In the genomic region with DNA sequence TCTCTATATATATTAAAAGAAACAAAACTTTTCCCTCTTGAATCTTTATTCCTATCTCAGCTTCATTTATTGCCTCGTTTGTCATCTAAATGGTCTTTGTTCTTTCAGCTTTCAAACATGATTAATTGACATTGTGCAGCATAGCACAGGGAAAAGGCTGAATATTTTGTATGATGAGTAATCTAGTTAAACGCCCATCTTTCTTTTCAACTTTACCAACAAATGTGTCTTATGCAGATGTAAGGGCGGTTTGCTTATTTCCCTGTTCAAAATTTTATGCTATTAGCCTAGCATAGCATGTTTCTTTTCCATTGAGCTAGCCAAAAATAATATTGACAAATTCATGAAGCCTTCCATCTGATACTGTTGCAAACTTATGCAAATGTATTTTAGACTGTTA, we compare ENCODE assay signal across 15 cellular contexts.
A peak's percentile ranks its signal among the peaks of the same experiment; 100 is the strongest.
DNase-seq lines count a peak whose midpoint lies in the region; ATAC-seq and TF ChIP-seq lines count a peak whose summit lies in the region.
"Had no signal": no experiment of that assay in that cellular context is flagged by ENCODE, and none has a peak within 500 bp of the region (broad histone marks: within the 10 kb centered on the region; RNA-seq: fewer than 3 reads in every experiment).

No MANE protein-coding gene starts in this region.

- H3K9me3 Mint-ChIP-seq in HFFc6, result no peaks in the 10 kb centered on the region

- H3K4me3 ChIP-seq in astrocyte of the cerebellum (ENCODE audit: low read depth, low read length), result no peak overlapping the region
- no peak overlapping the region for H3K4me3 ChIP-seq in gastrocnemius medialis
- H3K4me3 ChIP-seq in psoas muscle, result no peak overlapping the region
- H3K4me3 ChIP-seq: sigmoid colon, testis had no signal

- H3K9me3 ChIP-seq in gastrocnemius medialis (no peaks in the 10 kb centered on the region), psoas muscle (no peaks in the 10 kb centered on the region)
- H3K9me3 ChIP-seq: sigmoid colon, testis had no signal

- H3K27me3 Mint-ChIP-seq in HFFc6 (ENCODE audit: insufficient read depth), result no peaks in the 10 kb centered on the region; the same call in 1 of the 2 replicates

- peak overlapping the region; percentile 73 for H3K27ac Mint-ChIP-seq in HFFc6

- no peak for TF ChIP-seq CTCF in HFFc6 (IDR thresholded peaks at IDR 0.05)
- no peak for TF ChIP-seq CTCF in astrocyte of the cerebellum (IDR thresholded peaks at IDR 0.05; ENCODE audit: low read depth, low read length, missing control alignments)
- no peak for TF ChIP-seq CTCF in gastrocnemius medialis (IDR thresholded peaks at IDR 0.05 in 4 of 5, conservative IDR thresholded peaks at IDR 0.05 in 1 of 5)
- TF ChIP-seq CTCF in psoas muscle (IDR thresholded peaks at IDR 0.05), result no peak

- peaks cover 21% of the 10 kb centered on the region for H3K36me3 Mint-ChIP-seq in HFFc6 (ENCODE audit: low read depth)

- H3K27ac ChIP-seq in gastrocnemius medialis (no peak overlapping the region), psoas muscle (no peak overlapping the region)
- H3K27ac ChIP-seq: HL-60, testis had no signal

- H3K4me1 ChIP-seq in gastrocnemius medialis (no peaks in the 10 kb centered on the region), psoas muscle (peaks cover 12% of the 10 kb centered on the region)

- no peak for ATAC-seq in gastrocnemius medialis
- no peak for ATAC-seq in psoas muscle

- peaks cover 53% of the 10 kb centered on the region for H3K4me1 Mint-ChIP-seq in HFFc6 (ENCODE audit: low read depth)

- 58 to 63% (median 59%) methylated on average over 3 of the region's 3 CpGs for WGBS in psoas muscle, 3 donors

- H3K36me3 ChIP-seq in gastrocnemius medialis (no peaks in the 10 kb centered on the region), psoas muscle (ENCODE audit: insufficient read depth in 1 of 2, low read depth in 1 of 2) (no peaks in the 10 kb centered on the region)
- H3K36me3 ChIP-seq: sigmoid colon had no signal

- H3K4me3 Mint-ChIP-seq in HFFc6, result peak overlapping the region; percentile 29; the same call in 1 of the 2 replicates

- TF ChIP-seq POLR2A in gastrocnemius medialis (IDR thresholded peaks at IDR 0.05), result no peak

- intact Hi-C loops in gastrocnemius medialis (cut with DNase I; ENCODE audit: low total_unique reads) (no loop called here), psoas muscle (cut with DNase I) (no loop called here)

- DNase-seq in A172 (ENCODE audit: low spot score) (peak; percentile 88), HFFc6 (peak; percentile 46), astrocyte of the cerebellum (ENCODE audit: low read depth) (peak; percentile 68), foreskin melanocyte (peak; percentile 75), gastrocnemius medialis (no peak), GOT3 (lab: John Stamatoyannopoulos, UW) (no peak), psoas muscle (no peak), SHP77 (lab: John Stamatoyannopoulos, UW) (no peak)
- DNase-seq: activated naive CD4-positive, alpha-beta T cell treated with Interleukin-2 at 50 U/mL for 16 hours; GDM1; NCI-H1105 treated with DMSO at 0.1 percent for 48 hours; NCI-H774; sigmoid colon; testis had no signal

- no peaks in the 10 kb centered on the region for H3K27me3 ChIP-seq in gastrocnemius medialis
- no peaks in the 10 kb centered on the region for H3K27me3 ChIP-seq in psoas muscle (ENCODE audit: insufficient read depth in 3 of 3, low read length in 2 of 3)
- H3K27me3 ChIP-seq: sigmoid colon, testis had no signal

- in situ Hi-C loops in astrocyte of the cerebellum (cut with HindIII; ENCODE audit: low sequenced_read_pairs) (no loop called here), gastrocnemius medialis (cut with MboI; ENCODE audit: low sequenced_read_pairs in 4 of 4) (no loop called here)

Comparison
In these comparisons a context has a peak if more than half of its experiments do, and no peak if none do; other contexts are left out.
1. DNase-seq: peak in A172 (single experiment), HFFc6 (single experiment), astrocyte of the cerebellum (single experiment) and foreskin melanocyte (single experiment); none in gastrocnemius medialis (0 of 2), GOT3 (single experiment), psoas muscle (0 of 2) and SHP77 (0 of 2).